22 cellular contexts compared by ENCODE assay signal in genomic region chr9:106019017-106019692, GRCh38.
DNase-seq lines count a peak whose midpoint lies in the region; ATAC-seq and TF ChIP-seq lines count a peak whose summit lies in the region.
"Had no signal": no experiment of that assay in that cellular context is flagged by ENCODE, and none has a peak within 500 bp of the region (broad histone marks: within the 10 kb centered on the region; RNA-seq: fewer than 3 reads in every experiment).

No MANE protein-coding gene starts in this region.

- CTCF ChIA-PET in activated CD4-positive, alpha-beta T cell treated with anti-CD3 and anti-CD28 coated beads, Interleukin-2, amount 10 ng/mL, durations not matched to agents 7 days and 5 days (lab: Charles Lee): interaction anchor here (0.9 kb wide), 1 partner anchor 15 kb away, joined by 3 read pairs; no protein-coding TSS in a partner anchor

- WGBS in esophagus muscularis mucosa: 32% methylated on average over 3 of the region's 3 CpGs

- DNase-seq in Ammon's horn (ENCODE audit: low spot score) (peak; percentile 6), SHP77 treated with DMSO at 0.1 percent for 48 hours (lab: John Stamatoyannopoulos, UW) (peak; percentile 22), HuH-7 (ENCODE audit: low spot score) (no peak), esophagus muscularis mucosa (ENCODE audit: extremely low spot score) (no peak)
- DNase-seq in activated CD4-positive, alpha-beta T cell treated with anti-CD3 and anti-CD28 coated beads, Interleukin-2, amount 10 ng/mL, durations not matched to agents 7 days and 5 days: no peak
- DNase-seq: activated CD8-positive, alpha-beta T cell treated with anti-CD3 and anti-CD28 coated beads for 36 hours; activated T-cell treated with anti-CD3 and anti-CD28 coated beads, Interleukin-2, amount 50 U/mL, for 48 hours; body of pancreas; CD4-positive, alpha-beta memory T cell; EL; NCI-H2107; RPMI8226; stimulated activated CD4-positive, alpha-beta T cell treated with anti-CD3 and anti-CD28 coated beads, Interleukin-4, amount 100 ng/mL, for 4 hours; stimulated activated CD8-positive, alpha-beta memory T cell treated with anti-CD3 and anti-CD28 coated beads, Interleukin-4, amount 100 ng/mL, for 48 hours had no signal

- H3K4me3 ChIP-seq in HUES6 (ENCODE audit: low read depth, low read length) (no peak overlapping the region), iPS-20b (ENCODE audit: low read length) (peak overlapping the region; percentile 38), esophagus muscularis mucosa (no peak overlapping the region)
- H3K4me3 ChIP-seq: body of pancreas, gastroesophageal sphincter had no signal

- H3K4me1 ChIP-seq in HUES6 (ENCODE audit: control insufficient read depth, insufficient read depth, low read length) (peaks cover 24% of the 10 kb centered on the region), iPS-20b (ENCODE audit: insufficient read depth, low read length) (peaks cover 16% of the 10 kb centered on the region; the same call in 1 of the 2 replicates), esophagus muscularis mucosa (peaks cover 0 to 7% (median 0%) of the 10 kb centered on the region in 4 donors)
- H3K4me1 ChIP-seq: body of pancreas, gastroesophageal sphincter had no signal

- no peak for ATAC-seq in GM19397 (IDR thresholded peaks at IDR 0.05; ENCODE audit: unreplicated experiment)
- ATAC-seq: activated CD8-positive, alpha-beta T cell treated with anti-CD3 and anti-CD28 coated beads for 36 hours; body of pancreas; gastroesophageal sphincter; natural killer cell treated with Interleukin-12 subunit alpha and Interleukin-12 subunit beta and Interleukin-15 and Interleukin-18, amount 100 ng/mL, for 72 hours had no signal

- H3K36me3 ChIP-seq in HUES6 (ENCODE audit: control insufficient read depth, insufficient read depth, low read length) (no peaks in the 10 kb centered on the region), iPS-20b (ENCODE audit: insufficient read depth, low read depth, low read length) (no peaks in the 10 kb centered on the region), esophagus muscularis mucosa (no peaks in the 10 kb centered on the region)
- H3K36me3 ChIP-seq: gastroesophageal sphincter had no signal

- H3K9me3 ChIP-seq in HUES6 (ENCODE audit: control insufficient read depth, insufficient read depth, low read depth, low read length): no peaks in the 10 kb centered on the region
- no peaks in the 10 kb centered on the region for H3K9me3 ChIP-seq in iPS-20b (ENCODE audit: insufficient read depth, low read depth, low read length)
- no peaks in the 10 kb centered on the region for H3K9me3 ChIP-seq in esophagus muscularis mucosa
- H3K9me3 ChIP-seq: body of pancreas, gastroesophageal sphincter had no signal

- POLR2A ChIA-PET in activated CD4-positive, alpha-beta T cell treated with anti-CD3 and anti-CD28 coated beads, Interleukin-2, amount 10 ng/mL, durations not matched to agents 7 days and 5 days (lab: Charles Lee): no interaction called here

- no peak for TF ChIP-seq POLR2A in esophagus muscularis mucosa (IDR thresholded peaks at IDR 0.05; ENCODE audit: low read depth)

- H3K4me3 Mint-ChIP-seq in activated CD4-positive, alpha-beta T cell treated with anti-CD3 and anti-CD28 coated beads, Interleukin-2, amount 10 ng/mL, durations not matched to agents 7 days and 5 days: no peak overlapping the region
- H3K4me3 Mint-ChIP-seq: activated CD8-positive, alpha-beta T cell treated with anti-CD3 and anti-CD28 coated beads for 36 hours; activated naive CD8-positive, alpha-beta T cell; CD4-positive, alpha-beta memory T cell; dendritic cell treated with granulocyte-macrophage colony-stimulating factor and Interleukin-4, amounts not matched to agents 40 ng/mL and 50 ng/mL, for 4 days; IgD-negative memory B cell; natural killer cell treated with Interleukin-12 subunit alpha and Interleukin-12 subunit beta and Interleukin-15 and Interleukin-18, amount 100 ng/mL, for 72 hours had no signal

- no peaks in the 10 kb centered on the region for H3K36me3 Mint-ChIP-seq in activated CD4-positive, alpha-beta T cell treated with anti-CD3 and anti-CD28 coated beads, Interleukin-2, amount 10 ng/mL, durations not matched to agents 7 days and 5 days (ENCODE audit: low read depth)
- H3K36me3 Mint-ChIP-seq: activated naive CD8-positive, alpha-beta T cell; CD4-positive, alpha-beta memory T cell; IgD-negative memory B cell; natural killer cell treated with Interleukin-12 subunit alpha and Interleukin-12 subunit beta and Interleukin-15 and Interleukin-18, amount 100 ng/mL, for 72 hours had no signal

- TF ChIP-seq CTCF in esophagus muscularis mucosa (IDR thresholded peaks at IDR 0.05): no peak

- H3K27me3 ChIP-seq in HUES6 (ENCODE audit: control insufficient read depth, insufficient read depth, low read length): no peaks in the 10 kb centered on the region
- no peaks in the 10 kb centered on the region for H3K27me3 ChIP-seq in iPS-20b (ENCODE audit: insufficient read depth, low read length)
- H3K27me3 ChIP-seq in esophagus muscularis mucosa: no peaks in the 10 kb centered on the region
- H3K27me3 ChIP-seq: body of pancreas, gastroesophageal sphincter had no signal

- no peak for TF ChIP-seq EP300 in esophagus muscularis mucosa (IDR thresholded peaks at IDR 0.05)

- H3K27me3 Mint-ChIP-seq in activated CD4-positive, alpha-beta T cell treated with anti-CD3 and anti-CD28 coated beads, Interleukin-2, amount 10 ng/mL, durations not matched to agents 7 days and 5 days: no peaks in the 10 kb centered on the region
- H3K27me3 Mint-ChIP-seq: activated CD8-positive, alpha-beta T cell treated with anti-CD3 and anti-CD28 coated beads for 36 hours; activated naive CD8-positive, alpha-beta T cell; IgD-negative memory B cell had no signal

- H3K27ac ChIP-seq in HUES6 (ENCODE audit: low read depth, low read length) (peak overlapping the region; percentile 56; the same call in 1 of the 2 replicates), iPS-20b (ENCODE audit: low read length) (no peak overlapping the region), esophagus muscularis mucosa (replicated peaks in 1 of 4) (no peak overlapping the region)
- H3K27ac ChIP-seq: body of pancreas, gastroesophageal sphincter had no signal

- no peaks in the 10 kb centered on the region for H3K9me3 Mint-ChIP-seq in activated CD4-positive, alpha-beta T cell treated with anti-CD3 and anti-CD28 coated beads, Interleukin-2, amount 10 ng/mL, durations not matched to agents 7 days and 5 days
- H3K9me3 Mint-ChIP-seq: activated CD8-positive, alpha-beta T cell treated with anti-CD3 and anti-CD28 coated beads for 36 hours; dendritic cell treated with granulocyte-macrophage colony-stimulating factor and Interleukin-4, amounts not matched to agents 40 ng/mL and 50 ng/mL, for 4 days; natural killer cell treated with Interleukin-12 subunit alpha and Interleukin-12 subunit beta and Interleukin-15 and Interleukin-18, amount 100 ng/mL, for 72 hours had no signal

- H3K27ac Mint-ChIP-seq in activated CD4-positive, alpha-beta T cell treated with anti-CD3 and anti-CD28 coated beads, Interleukin-2, amount 10 ng/mL, durations not matched to agents 7 days and 5 days: no peak overlapping the region
- H3K27ac Mint-ChIP-seq: activated CD8-positive, alpha-beta T cell treated with anti-CD3 and anti-CD28 coated beads for 36 hours; activated naive CD8-positive, alpha-beta T cell; CD4-positive, alpha-beta memory T cell; dendritic cell treated with granulocyte-macrophage colony-stimulating factor and Interleukin-4, amounts not matched to agents 40 ng/mL and 50 ng/mL, for 4 days; IgD-negative memory B cell; natural killer cell treated with Interleukin-12 subunit alpha and Interleukin-12 subunit beta and Interleukin-15 and Interleukin-18, amount 100 ng/mL, for 72 hours had no signal

- H3K4me1 Mint-ChIP-seq in activated CD4-positive, alpha-beta T cell treated with anti-CD3 and anti-CD28 coated beads, Interleukin-2, amount 10 ng/mL, durations not matched to agents 7 days and 5 days: no peaks in the 10 kb centered on the region
- H3K4me1 Mint-ChIP-seq: CD4-positive, alpha-beta memory T cell; IgD-negative memory B cell had no signal

- intact Hi-C loops in esophagus muscularis mucosa (cut with DNase I): no loop called here

- H3K9ac ChIP-seq in HUES6 (ENCODE audit: low read length): no peak overlapping the region
- H3K9ac ChIP-seq in iPS-20b (ENCODE audit: low read depth, low read length): peak overlapping the region; percentile 26; the same call in 1 of the 2 replicates

Comparison
In these comparisons a context has a peak if more than half of its experiments do, and no peak if none do; other contexts are left out.
1. DNase-seq: peak in Ammon's horn (single experiment) and SHP77 treated with DMSO at 0.1 percent for 48 hours (single experiment); none in activated CD4-positive, alpha-beta T cell treated with anti-CD3 and anti-CD28 coated beads, Interleukin-2, amount 10 ng/mL, durations not matched to agents 7 days and 5 days (single experiment), HuH-7 (single experiment) and esophagus muscularis mucosa (single experiment).